Comparison of ENCODE assay signal across 1 cellular context in the genomic region with DNA sequence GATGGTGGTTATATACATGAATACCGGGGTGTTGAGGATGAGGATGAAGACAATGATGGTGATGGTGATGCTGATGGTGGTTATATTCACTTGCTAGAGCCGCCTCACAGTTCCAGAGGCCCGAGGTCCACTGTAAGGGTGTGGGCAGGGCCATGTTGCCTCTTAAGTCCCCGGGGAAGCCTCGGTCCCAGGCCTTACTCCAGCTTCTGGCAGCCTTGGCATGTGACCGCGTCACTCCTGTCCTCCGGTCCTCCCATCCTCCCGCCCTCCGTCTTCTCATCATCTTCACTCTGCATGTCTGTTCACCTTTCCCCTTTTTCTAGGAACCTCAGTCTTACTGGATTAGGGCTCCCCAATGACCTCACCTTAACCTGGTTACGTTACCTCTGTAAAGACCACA.
TF ChIP-seq lines count a peak whose summit lies in the region.

No MANE protein-coding gene starts in this region.

TF ChIP-seq in H1, 55 proteins besides CTCF, POLR2A, EP300 and RAD21 (continued from another document):
- no peak for TF ChIP-seq TEAD4 (IDR thresholded peaks at IDR 0.05; ENCODE audit: low read depth, low read length)
